ENCODE assay signal across 8 cellular contexts in genomic region chr1:211576717-211577116, GRCh38. TPM values are rescaled to one million over a fixed set of nuclear protein-coding genes. Genes with fewer than 3 reads are reported as not detected.
DNase-seq lines count a peak whose midpoint lies in the region; ATAC-seq and TF ChIP-seq lines count a peak whose summit lies in the region.

No MANE protein-coding gene starts in this region.

- H3K9me3 ChIP-seq in T-helper 17 cell (ENCODE audit: control insufficient read depth, low read length, poor library complexity, severe bottlenecking), result no peaks in the 10 kb centered on the region

- TF ChIP-seq CTCF in GM12875 (IDR thresholded peaks at IDR 0.05; ENCODE audit: borderline replicate concordance, insufficient read depth, low read depth, low read length) (no peak), fibroblast of mammary gland (conservative IDR thresholded peaks at IDR 0.05; ENCODE audit: control insufficient read depth, insufficient read depth, low read depth, low read length) (no peak)

- DNase-seq in T-helper 17 cell (no peak), fibroblast of mammary gland (ENCODE audit: low read depth) (no peak), skeletal muscle cell (ENCODE audit: low read depth) (no peak), NCI-H1436 (lab: John Stamatoyannopoulos, UW) (no peak), NCI-H774 (lab: John Stamatoyannopoulos, UW) (no peak)

- H3K4me3 ChIP-seq in GM12875 (ENCODE audit: low read depth, low read length) (peak overlapping the region; percentile 98), fibroblast of mammary gland (ENCODE audit: control insufficient read depth, low read depth, low read length) (peak overlapping the region; percentile 75), skeletal muscle cell (ENCODE audit: low read depth, low read length) (peak overlapping the region; percentile 89)

- peaks cover 24% of the 10 kb centered on the region for H3K4me1 Mint-ChIP-seq in T-helper 17 cell

- peak overlapping the region; percentile 91 for H3K4me3 Mint-ChIP-seq in T-helper 17 cell

- H3K36me3 Mint-ChIP-seq in T-helper 17 cell (ENCODE audit: low read depth), result no peaks in the 10 kb centered on the region

- peak overlapping the region; percentile 39 for H3K27ac Mint-ChIP-seq in T-helper 17 cell

- no peaks in the 10 kb centered on the region for H3K27me3 Mint-ChIP-seq in T-helper 17 cell

- ATAC-seq in T-helper 17 cell (no peak), HG03520 (IDR thresholded peaks at IDR 0.05; ENCODE audit: unreplicated experiment) (no peak), GM19463 (IDR thresholded peaks at IDR 0.05; ENCODE audit: unreplicated experiment) (no peak)

RNA-seq across cellular contexts. Expression of gene SLC30A1, which starts 2.2 kb away (rescaled TPM):
- total RNA-seq in T-helper 17 cell, result 1 to 10 TPM; 4.8 to 9.5 TPM
